1 cellular context compared by ENCODE assay signal in the genomic region with DNA sequence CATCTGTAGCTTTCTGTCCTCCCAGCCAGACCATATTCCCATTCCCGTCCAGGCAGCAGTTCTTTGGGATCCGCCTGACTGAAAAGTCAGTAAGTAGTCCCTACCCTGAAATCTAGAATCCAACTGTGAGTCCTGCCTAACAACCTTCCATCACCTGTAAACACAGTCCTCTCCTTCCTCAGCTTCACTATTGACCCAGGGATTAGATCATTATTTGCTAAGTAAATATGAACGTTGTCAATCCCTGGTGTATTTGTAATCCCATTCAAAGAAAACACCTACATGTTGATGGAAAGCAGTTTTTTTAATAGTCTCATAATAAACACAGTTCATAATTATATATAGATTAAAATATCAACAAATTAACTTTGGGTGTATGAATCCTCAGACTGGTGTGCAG.
A peak's percentile ranks its signal among the peaks of the same experiment; 100 is the strongest.
TF ChIP-seq lines count a peak whose summit lies in the region.

No MANE protein-coding gene starts in this region.

TF ChIP-seq in HepG2, 621 proteins besides CTCF, POLR2A, EP300 and RAD21 (continued from another document and continues in another):
- TF ChIP-seq, protein P1, sequence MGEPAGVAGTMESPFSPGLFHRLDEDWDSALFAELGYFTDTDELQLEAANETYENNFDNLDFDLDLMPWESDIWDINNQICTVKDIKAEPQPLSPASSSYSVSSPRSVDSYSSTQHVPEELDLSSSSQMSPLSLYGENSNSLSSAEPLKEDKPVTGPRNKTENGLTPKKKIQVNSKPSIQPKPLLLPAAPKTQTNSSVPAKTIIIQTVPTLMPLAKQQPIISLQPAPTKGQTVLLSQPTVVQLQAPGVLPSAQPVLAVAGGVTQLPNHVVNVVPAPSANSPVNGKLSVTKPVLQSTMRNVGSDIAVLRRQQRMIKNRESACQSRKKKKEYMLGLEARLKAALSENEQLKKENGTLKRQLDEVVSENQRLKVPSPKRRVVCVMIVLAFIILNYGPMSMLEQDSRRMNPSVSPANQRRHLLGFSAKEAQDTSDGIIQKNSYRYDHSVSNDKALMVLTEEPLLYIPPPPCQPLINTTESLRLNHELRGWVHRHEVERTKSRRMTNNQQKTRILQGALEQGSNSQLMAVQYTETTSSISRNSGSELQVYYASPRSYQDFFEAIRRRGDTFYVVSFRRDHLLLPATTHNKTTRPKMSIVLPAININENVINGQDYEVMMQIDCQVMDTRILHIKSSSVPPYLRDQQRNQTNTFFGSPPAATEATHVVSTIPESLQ (CRISPR knock-in tag; conservative IDR thresholded peaks at IDR 0.05), result no peak
- TF ChIP-seq ZNF577 (CRISPR knock-in tag; IDR thresholded peaks at IDR 0.05; ENCODE audit: borderline replicate concordance, low read depth) (no peak), ZMYM3 (CRISPR knock-in tag; IDR thresholded peaks at IDR 0.05) (no peak), ZNF790 (CRISPR knock-in tag; IDR thresholded peaks at IDR 0.05; ENCODE audit: borderline replicate concordance) (no peak), ZNF335 (CRISPR knock-in tag; IDR thresholded peaks at IDR 0.05) (no peak), NCOA1 (CRISPR knock-in tag; IDR thresholded peaks at IDR 0.05) (no peak), ZC3H4 (CRISPR knock-in tag; IDR thresholded peaks at IDR 0.05; ENCODE audit: borderline replicate concordance) (no peak), NKX3-1 (CRISPR knock-in tag; IDR thresholded peaks at IDR 0.05) (peak; percentile 40; the same call in 1 of the 2 replicates), MIER3 (CRISPR knock-in tag; IDR thresholded peaks at IDR 0.05; ENCODE audit: borderline replicate concordance) (peak; percentile 76; the same call in 1 of the 2 replicates), MIER2 (CRISPR knock-in tag; IDR thresholded peaks at IDR 0.05) (peak; percentile 29; the same call in 1 of the 2 replicates), SMAD9 (CRISPR knock-in tag; IDR thresholded peaks at IDR 0.05) (no peak), ZNF333 (CRISPR knock-in tag; IDR thresholded peaks at IDR 0.05; ENCODE audit: borderline replicate concordance) (no peak), HNRNPK (IDR thresholded peaks at IDR 0.05; ENCODE audit: low read depth, low read length, poor library complexity, severe bottlenecking) (no peak), ZMAT3 (CRISPR knock-in tag; conservative IDR thresholded peaks at IDR 0.05) (no peak), SMARCE1 (IDR thresholded peaks at IDR 0.05; ENCODE audit: borderline replicate concordance) (no peak), MAFK (conservative IDR thresholded peaks at IDR 0.05 in 1 of 2, IDR thresholded peaks at IDR 0.05 in 1 of 2; ENCODE audit: low read length in 2 of 2) (no peak), ATF7 (IDR thresholded peaks at IDR 0.05) (peak; percentile 46; the same call in 1 of the 2 replicates), ATF7 (CRISPR knock-in tag; IDR thresholded peaks at IDR 0.05) (peak; percentile 44; the same call in 1 of the 2 replicates), HNRNPH1 (optimal IDR thresholded peaks at IDR 0.05; ENCODE audit: low read depth, low read length) (no peak), NAIF1 (CRISPR knock-in tag; IDR thresholded peaks at IDR 0.05; ENCODE audit: borderline replicate concordance) (no peak), ZNF205 (CRISPR knock-in tag; IDR thresholded peaks at IDR 0.05) (peak; percentile 23; the same call in 1 of the 2 replicates), ZFP90 (CRISPR knock-in tag; IDR thresholded peaks at IDR 0.05; ENCODE audit: borderline replicate concordance) (no peak), TAF1 (CRISPR knock-in tag; IDR thresholded peaks at IDR 0.05) (no peak), HOXD1 (CRISPR knock-in tag; IDR thresholded peaks at IDR 0.05) (peak; percentile 79; the same call in 1 of the 2 replicates)
- TF ChIP-seq, protein P2, sequence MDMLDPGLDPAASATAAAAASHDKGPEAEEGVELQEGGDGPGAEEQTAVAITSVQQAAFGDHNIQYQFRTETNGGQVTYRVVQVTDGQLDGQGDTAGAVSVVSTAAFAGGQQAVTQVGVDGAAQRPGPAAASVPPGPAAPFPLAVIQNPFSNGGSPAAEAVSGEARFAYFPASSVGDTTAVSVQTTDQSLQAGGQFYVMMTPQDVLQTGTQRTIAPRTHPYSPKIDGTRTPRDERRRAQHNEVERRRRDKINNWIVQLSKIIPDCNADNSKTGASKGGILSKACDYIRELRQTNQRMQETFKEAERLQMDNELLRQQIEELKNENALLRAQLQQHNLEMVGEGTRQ (IDR thresholded peaks at IDR 0.05; ENCODE audit: low read depth, low read length), result no peak
- TF ChIP-seq, protein P2 (CRISPR knock-in tag; IDR thresholded peaks at IDR 0.05; ENCODE audit: borderline replicate concordance), result no peak
- TF ChIP-seq, protein P3, sequence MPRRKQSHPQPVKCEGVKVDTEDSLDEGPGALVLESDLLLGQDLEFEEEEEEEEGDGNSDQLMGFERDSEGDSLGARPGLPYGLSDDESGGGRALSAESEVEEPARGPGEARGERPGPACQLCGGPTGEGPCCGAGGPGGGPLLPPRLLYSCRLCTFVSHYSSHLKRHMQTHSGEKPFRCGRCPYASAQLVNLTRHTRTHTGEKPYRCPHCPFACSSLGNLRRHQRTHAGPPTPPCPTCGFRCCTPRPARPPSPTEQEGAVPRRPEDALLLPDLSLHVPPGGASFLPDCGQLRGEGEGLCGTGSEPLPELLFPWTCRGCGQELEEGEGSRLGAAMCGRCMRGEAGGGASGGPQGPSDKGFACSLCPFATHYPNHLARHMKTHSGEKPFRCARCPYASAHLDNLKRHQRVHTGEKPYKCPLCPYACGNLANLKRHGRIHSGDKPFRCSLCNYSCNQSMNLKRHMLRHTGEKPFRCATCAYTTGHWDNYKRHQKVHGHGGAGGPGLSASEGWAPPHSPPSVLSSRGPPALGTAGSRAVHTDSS (CRISPR knock-in tag; conservative IDR thresholded peaks at IDR 0.05), result no peak
- TF ChIP-seq, protein P4, sequence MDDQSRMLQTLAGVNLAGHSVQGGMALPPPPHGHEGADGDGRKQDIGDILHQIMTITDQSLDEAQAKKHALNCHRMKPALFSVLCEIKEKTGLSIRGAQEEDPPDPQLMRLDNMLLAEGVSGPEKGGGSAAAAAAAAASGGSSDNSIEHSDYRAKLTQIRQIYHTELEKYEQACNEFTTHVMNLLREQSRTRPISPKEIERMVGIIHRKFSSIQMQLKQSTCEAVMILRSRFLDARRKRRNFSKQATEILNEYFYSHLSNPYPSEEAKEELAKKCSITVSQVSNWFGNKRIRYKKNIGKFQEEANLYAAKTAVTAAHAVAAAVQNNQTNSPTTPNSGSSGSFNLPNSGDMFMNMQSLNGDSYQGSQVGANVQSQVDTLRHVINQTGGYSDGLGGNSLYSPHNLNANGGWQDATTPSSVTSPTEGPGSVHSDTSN (CRISPR knock-in tag; IDR thresholded peaks at IDR 0.05; ENCODE audit: borderline replicate concordance), result no peak
- TF ChIP-seq, protein P5, sequence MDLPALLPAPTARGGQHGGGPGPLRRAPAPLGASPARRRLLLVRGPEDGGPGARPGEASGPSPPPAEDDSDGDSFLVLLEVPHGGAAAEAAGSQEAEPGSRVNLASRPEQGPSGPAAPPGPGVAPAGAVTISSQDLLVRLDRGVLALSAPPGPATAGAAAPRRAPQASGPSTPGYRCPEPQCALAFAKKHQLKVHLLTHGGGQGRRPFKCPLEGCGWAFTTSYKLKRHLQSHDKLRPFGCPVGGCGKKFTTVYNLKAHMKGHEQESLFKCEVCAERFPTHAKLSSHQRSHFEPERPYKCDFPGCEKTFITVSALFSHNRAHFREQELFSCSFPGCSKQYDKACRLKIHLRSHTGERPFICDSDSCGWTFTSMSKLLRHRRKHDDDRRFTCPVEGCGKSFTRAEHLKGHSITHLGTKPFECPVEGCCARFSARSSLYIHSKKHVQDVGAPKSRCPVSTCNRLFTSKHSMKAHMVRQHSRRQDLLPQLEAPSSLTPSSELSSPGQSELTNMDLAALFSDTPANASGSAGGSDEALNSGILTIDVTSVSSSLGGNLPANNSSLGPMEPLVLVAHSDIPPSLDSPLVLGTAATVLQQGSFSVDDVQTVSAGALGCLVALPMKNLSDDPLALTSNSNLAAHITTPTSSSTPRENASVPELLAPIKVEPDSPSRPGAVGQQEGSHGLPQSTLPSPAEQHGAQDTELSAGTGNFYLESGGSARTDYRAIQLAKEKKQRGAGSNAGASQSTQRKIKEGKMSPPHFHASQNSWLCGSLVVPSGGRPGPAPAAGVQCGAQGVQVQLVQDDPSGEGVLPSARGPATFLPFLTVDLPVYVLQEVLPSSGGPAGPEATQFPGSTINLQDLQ (CRISPR knock-in tag; IDR thresholded peaks at IDR 0.05), result no peak
- TF ChIP-seq, protein P6, sequence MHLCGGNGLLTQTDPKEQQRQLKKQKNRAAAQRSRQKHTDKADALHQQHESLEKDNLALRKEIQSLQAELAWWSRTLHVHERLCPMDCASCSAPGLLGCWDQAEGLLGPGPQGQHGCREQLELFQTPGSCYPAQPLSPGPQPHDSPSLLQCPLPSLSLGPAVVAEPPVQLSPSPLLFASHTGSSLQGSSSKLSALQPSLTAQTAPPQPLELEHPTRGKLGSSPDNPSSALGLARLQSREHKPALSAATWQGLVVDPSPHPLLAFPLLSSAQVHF (CRISPR knock-in tag; IDR thresholded peaks at IDR 0.05), result no peak
- TF ChIP-seq, protein P7, sequence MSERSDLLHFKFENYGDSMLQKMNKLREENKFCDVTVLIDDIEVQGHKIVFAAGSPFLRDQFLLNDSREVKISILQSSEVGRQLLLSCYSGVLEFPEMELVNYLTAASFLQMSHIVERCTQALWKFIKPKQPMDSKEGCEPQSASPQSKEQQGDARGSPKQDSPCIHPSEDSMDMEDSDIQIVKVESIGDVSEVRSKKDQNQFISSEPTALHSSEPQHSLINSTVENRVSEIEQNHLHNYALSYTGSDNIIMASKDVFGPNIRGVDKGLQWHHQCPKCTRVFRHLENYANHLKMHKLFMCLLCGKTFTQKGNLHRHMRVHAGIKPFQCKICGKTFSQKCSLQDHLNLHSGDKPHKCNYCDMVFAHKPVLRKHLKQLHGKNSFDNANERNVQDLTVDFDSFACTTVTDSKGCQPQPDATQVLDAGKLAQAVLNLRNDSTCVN (CRISPR knock-in tag; IDR thresholded peaks at IDR 0.05; ENCODE audit: borderline replicate concordance), result no peak; the same call in 1 of the 2 replicates
- TF ChIP-seq, protein P8, sequence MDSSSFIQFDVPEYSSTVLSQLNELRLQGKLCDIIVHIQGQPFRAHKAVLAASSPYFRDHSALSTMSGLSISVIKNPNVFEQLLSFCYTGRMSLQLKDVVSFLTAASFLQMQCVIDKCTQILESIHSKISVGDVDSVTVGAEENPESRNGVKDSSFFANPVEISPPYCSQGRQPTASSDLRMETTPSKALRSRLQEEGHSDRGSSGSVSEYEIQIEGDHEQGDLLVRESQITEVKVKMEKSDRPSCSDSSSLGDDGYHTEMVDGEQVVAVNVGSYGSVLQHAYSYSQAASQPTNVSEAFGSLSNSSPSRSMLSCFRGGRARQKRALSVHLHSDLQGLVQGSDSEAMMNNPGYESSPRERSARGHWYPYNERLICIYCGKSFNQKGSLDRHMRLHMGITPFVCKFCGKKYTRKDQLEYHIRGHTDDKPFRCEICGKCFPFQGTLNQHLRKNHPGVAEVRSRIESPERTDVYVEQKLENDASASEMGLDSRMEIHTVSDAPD (CRISPR knock-in tag; IDR thresholded peaks at IDR 0.05), result no peak
- TF ChIP-seq, protein P9, sequence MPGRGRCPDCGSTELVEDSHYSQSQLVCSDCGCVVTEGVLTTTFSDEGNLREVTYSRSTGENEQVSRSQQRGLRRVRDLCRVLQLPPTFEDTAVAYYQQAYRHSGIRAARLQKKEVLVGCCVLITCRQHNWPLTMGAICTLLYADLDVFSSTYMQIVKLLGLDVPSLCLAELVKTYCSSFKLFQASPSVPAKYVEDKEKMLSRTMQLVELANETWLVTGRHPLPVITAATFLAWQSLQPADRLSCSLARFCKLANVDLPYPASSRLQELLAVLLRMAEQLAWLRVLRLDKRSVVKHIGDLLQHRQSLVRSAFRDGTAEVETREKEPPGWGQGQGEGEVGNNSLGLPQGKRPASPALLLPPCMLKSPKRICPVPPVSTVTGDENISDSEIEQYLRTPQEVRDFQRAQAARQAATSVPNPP (CRISPR knock-in tag; IDR thresholded peaks at IDR 0.05), result no peak
- TF ChIP-seq, protein P10, sequence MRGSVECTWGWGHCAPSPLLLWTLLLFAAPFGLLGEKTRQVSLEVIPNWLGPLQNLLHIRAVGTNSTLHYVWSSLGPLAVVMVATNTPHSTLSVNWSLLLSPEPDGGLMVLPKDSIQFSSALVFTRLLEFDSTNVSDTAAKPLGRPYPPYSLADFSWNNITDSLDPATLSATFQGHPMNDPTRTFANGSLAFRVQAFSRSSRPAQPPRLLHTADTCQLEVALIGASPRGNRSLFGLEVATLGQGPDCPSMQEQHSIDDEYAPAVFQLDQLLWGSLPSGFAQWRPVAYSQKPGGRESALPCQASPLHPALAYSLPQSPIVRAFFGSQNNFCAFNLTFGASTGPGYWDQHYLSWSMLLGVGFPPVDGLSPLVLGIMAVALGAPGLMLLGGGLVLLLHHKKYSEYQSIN (CRISPR knock-in tag; IDR thresholded peaks at IDR 0.05; ENCODE audit: borderline replicate concordance), result no peak
- TF ChIP-seq, protein P11, sequence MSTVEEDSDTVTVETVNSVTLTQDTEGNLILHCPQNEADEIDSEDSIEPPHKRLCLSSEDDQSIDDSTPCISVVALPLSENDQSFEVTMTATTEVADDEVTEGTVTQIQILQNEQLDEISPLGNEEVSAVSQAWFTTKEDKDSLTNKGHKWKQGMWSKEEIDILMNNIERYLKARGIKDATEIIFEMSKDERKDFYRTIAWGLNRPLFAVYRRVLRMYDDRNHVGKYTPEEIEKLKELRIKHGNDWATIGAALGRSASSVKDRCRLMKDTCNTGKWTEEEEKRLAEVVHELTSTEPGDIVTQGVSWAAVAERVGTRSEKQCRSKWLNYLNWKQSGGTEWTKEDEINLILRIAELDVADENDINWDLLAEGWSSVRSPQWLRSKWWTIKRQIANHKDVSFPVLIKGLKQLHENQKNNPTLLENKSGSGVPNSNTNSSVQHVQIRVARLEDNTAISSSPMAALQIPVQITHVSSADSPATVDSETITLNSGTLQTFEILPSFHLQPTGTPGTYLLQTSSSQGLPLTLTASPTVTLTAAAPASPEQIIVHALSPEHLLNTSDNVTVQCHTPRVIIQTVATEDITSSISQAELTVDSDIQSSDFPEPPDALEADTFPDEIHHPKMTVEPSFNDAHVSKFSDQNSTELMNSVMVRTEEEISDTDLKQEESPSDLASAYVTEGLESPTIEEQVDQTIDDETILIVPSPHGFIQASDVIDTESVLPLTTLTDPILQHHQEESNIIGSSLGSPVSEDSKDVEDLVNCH (CRISPR knock-in tag; IDR thresholded peaks at IDR 0.05), result no peak
- TF ChIP-seq, protein P12, sequence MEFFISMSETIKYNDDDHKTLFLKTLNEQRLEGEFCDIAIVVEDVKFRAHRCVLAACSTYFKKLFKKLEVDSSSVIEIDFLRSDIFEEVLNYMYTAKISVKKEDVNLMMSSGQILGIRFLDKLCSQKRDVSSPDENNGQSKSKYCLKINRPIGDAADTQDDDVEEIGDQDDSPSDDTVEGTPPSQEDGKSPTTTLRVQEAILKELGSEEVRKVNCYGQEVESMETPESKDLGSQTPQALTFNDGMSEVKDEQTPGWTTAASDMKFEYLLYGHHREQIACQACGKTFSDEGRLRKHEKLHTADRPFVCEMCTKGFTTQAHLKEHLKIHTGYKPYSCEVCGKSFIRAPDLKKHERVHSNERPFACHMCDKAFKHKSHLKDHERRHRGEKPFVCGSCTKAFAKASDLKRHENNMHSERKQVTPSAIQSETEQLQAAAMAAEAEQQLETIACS (CRISPR knock-in tag; IDR thresholded peaks at IDR 0.05), result no peak
